ENCODE assay signal across 8 cellular contexts in genomic region chr3:50089603-50089945, GRCh38. TPM values are rescaled to one million over a fixed set of nuclear protein-coding genes. Genes with fewer than 3 reads are reported as not detected.
DNase-seq lines count a peak whose midpoint lies in the region; ATAC-seq and TF ChIP-seq lines count a peak whose summit lies in the region.

No MANE protein-coding gene starts in this region.

- ATAC-seq in GM19351 (IDR thresholded peaks at IDR 0.05; ENCODE audit: unreplicated experiment) (no peak), GM18907 (IDR thresholded peaks at IDR 0.05; ENCODE audit: unreplicated experiment) (no peak)

- H3K27me3 Mint-ChIP-seq in activated CD4-positive, alpha-beta T cell treated with anti-CD3 and anti-CD28 coated beads, Interleukin-2, amount 10 ng/mL, durations not matched to agents 7 days and 5 days: no peaks in the 10 kb centered on the region

- H3K9ac ChIP-seq in neural cell (ENCODE audit: low read length): peak overlapping the region; percentile 98

- H3K27me3 ChIP-seq in esophagus (ENCODE audit: control insufficient read depth in 1 of 2, insufficient read depth in 2 of 2, low read length in 2 of 2) (no peaks in the 10 kb centered on the region), neural cell (ENCODE audit: insufficient read depth, low read depth, low read length) (no peaks in the 10 kb centered on the region)

- DNase-seq in activated CD4-positive, alpha-beta T cell treated with anti-CD3 and anti-CD28 coated beads, Interleukin-2, amount 10 ng/mL, durations not matched to agents 7 days and 5 days: no peak
- DNase-seq in activated CD4-positive, alpha-beta T cell treated with anti-CD3 and anti-CD28 coated beads, Interleukin-2, amount 50 U/mL, for 1 hour: no peak
- peak; percentile 22 for DNase-seq in RWPE1 (ENCODE audit: low spot score)
- no peak for DNase-seq in DMS153 treated with DMSO at 0.1 percent for 48 hours (lab: John Stamatoyannopoulos, UW; ENCODE audit: unreplicated experiment)

- no peaks in the 10 kb centered on the region for H3F3A ChIP-seq in neural cell (ENCODE audit: insufficient read depth, low read length, poor library complexity, severe bottlenecking)

- H3K36me3 ChIP-seq in esophagus (ENCODE audit: control insufficient read depth in 2 of 2, insufficient read depth in 2 of 2, low read length in 1 of 2) (peaks cover 11 to 17% of the 10 kb centered on the region in 2 donors), neural cell (ENCODE audit: insufficient read depth, low read length) (peaks cover 4% of the 10 kb centered on the region)

- H3K9me3 Mint-ChIP-seq in activated CD4-positive, alpha-beta T cell treated with anti-CD3 and anti-CD28 coated beads, Interleukin-2, amount 10 ng/mL, durations not matched to agents 7 days and 5 days: no peaks in the 10 kb centered on the region

- H3K4me1 Mint-ChIP-seq in activated CD4-positive, alpha-beta T cell treated with anti-CD3 and anti-CD28 coated beads, Interleukin-2, amount 10 ng/mL, durations not matched to agents 7 days and 5 days: peaks cover 27% of the 10 kb centered on the region

- TF ChIP-seq RAD21 in neural cell (conservative IDR thresholded peaks at IDR 0.05): no peak

- H3K36me3 Mint-ChIP-seq in activated CD4-positive, alpha-beta T cell treated with anti-CD3 and anti-CD28 coated beads, Interleukin-2, amount 10 ng/mL, durations not matched to agents 7 days and 5 days (ENCODE audit: low read depth): peaks cover 36% of the 10 kb centered on the region

- TF ChIP-seq CTCF in RWPE1 (conservative IDR thresholded peaks at IDR 0.05; ENCODE audit: low read depth) (no peak), neural cell (IDR thresholded peaks at IDR 0.05; ENCODE audit: poor library complexity, severe bottlenecking) (no peak)

- CTCF ChIA-PET in activated CD4-positive, alpha-beta T cell treated with anti-CD3 and anti-CD28 coated beads, Interleukin-2, amount 10 ng/mL, durations not matched to agents 7 days and 5 days (lab: Charles Lee): interaction anchor here (0.6 to 1.2 kb wide), 4 partner anchors 11 to 202 kb away, joined by 3 to 4 read pairs (median 3); no protein-coding TSS in a partner anchor
- CTCF ChIA-PET in RWPE1 (lab: Yijun Ruan, JAX): no interaction called here

- peak overlapping the region; percentile 67 for H2AFZ ChIP-seq in neural cell (ENCODE audit: low read depth, low read length)

- H3K27ac ChIP-seq in RWPE1 (peak overlapping the region; percentile 87), esophagus (ENCODE audit: low read depth in 2 of 2, low read length in 1 of 2) (peak overlapping the region; percentile 92 to 97), neural cell (ENCODE audit: low read length) (peak overlapping the region; percentile 93)

- H3K9me2 ChIP-seq in neural cell (ENCODE audit: insufficient read depth, low read length): no peaks in the 10 kb centered on the region

- H3K4me1 ChIP-seq in esophagus (ENCODE audit: control insufficient read depth in 2 of 2, insufficient read depth in 2 of 2, low read length in 1 of 2): peaks cover 0 to 2% of the 10 kb centered on the region in 2 donors

- peak overlapping the region; percentile 98 for H3K4me3 Mint-ChIP-seq in activated CD4-positive, alpha-beta T cell treated with anti-CD3 and anti-CD28 coated beads, Interleukin-2, amount 10 ng/mL, durations not matched to agents 7 days and 5 days

- H4K20me1 ChIP-seq in neural cell (ENCODE audit: insufficient read depth): peaks cover 6% of the 10 kb centered on the region

- H3K9me3 ChIP-seq in esophagus (ENCODE audit: control insufficient read depth in 2 of 2, insufficient read depth in 1 of 2, low read depth in 1 of 2, low read length in 1 of 2) (no peaks in the 10 kb centered on the region), neural cell (ENCODE audit: low read length) (no peaks in the 10 kb centered on the region)

- peak overlapping the region; percentile 77 for H3K4me2 ChIP-seq in neural cell (ENCODE audit: low read length)

- TF ChIP-seq EP300 in neural cell (conservative IDR thresholded peaks at IDR 0.05; ENCODE audit: poor library complexity, severe bottlenecking): no peak

- WGBS in esophagus, 2 donors: 0 to 1% methylated on average over 16 of the region's 16 CpGs

- peaks cover 40% of the 10 kb centered on the region for H3K79me2 ChIP-seq in neural cell (replicated peaks; ENCODE audit: insufficient read depth, low read length)

- POLR2A ChIA-PET in activated CD4-positive, alpha-beta T cell treated with anti-CD3 and anti-CD28 coated beads, Interleukin-2, amount 10 ng/mL, durations not matched to agents 7 days and 5 days (lab: Charles Lee): no interaction called here
- POLR2A ChIA-PET in RWPE1 (lab: Yijun Ruan, JAX; ENCODE audit: low non-redundant PET): interaction anchor here (1.2 kb wide), 1 partner anchor 160 kb away, joined by 3 read pairs; the partner anchor contains the start of gene MON1A

- H3K4me3 ChIP-seq in esophagus (ENCODE audit: low read depth in 1 of 2, low read length in 2 of 2) (peak overlapping the region; percentile 98 to 99), neural cell (ENCODE audit: low read length) (peak overlapping the region; percentile 77)

- H3K27ac Mint-ChIP-seq in activated CD4-positive, alpha-beta T cell treated with anti-CD3 and anti-CD28 coated beads, Interleukin-2, amount 10 ng/mL, durations not matched to agents 7 days and 5 days: peak overlapping the region; percentile 99

TF ChIP-seq in neural cell, 6 proteins besides CTCF, POLR2A, EP300 and RAD21:
- TF ChIP-seq SMC3 (conservative IDR thresholded peaks at IDR 0.05; ENCODE audit: poor library complexity) (no peak), POLR2AphosphoS5 (IDR thresholded peaks at IDR 0.05) (no peak), EZH2 (IDR thresholded peaks at IDR 0.05; ENCODE audit: borderline replicate concordance, insufficient read depth, low read length, poor library complexity, severe bottlenecking) (no peak), MXI1 (conservative IDR thresholded peaks at IDR 0.05; ENCODE audit: poor library complexity, severe bottlenecking) (no peak), TAF1 (IDR thresholded peaks at IDR 0.05; ENCODE audit: low read depth) (no peak), REST (IDR thresholded peaks at IDR 0.05; ENCODE audit: borderline replicate concordance) (peak; percentile 5)
TF ChIP-seq in neural cell: peak in this region for 1.

RNA-seq across cellular contexts. Expression of gene RBM5, which starts 0.9 kb away (rescaled TPM):
- total RNA-seq in activated CD4-positive, alpha-beta T cell treated with anti-CD3 and anti-CD28 coated beads, Interleukin-2, amount 10 ng/mL, durations not matched to agents 7 days and 5 days: 100 to 1,000 TPM; 212 to 215 TPM
- 10 to 100 TPM; 62.0 to 97.4 TPM for polyA plus RNA-seq in esophagus
- 632 and 695 TPM in 2 replicates for polyA plus RNA-seq in neural cell
- 386 and 404 TPM in 2 replicates for polyA minus RNA-seq in neural cell
